ENCODE assay signal across 14 cellular contexts in the genomic region with DNA sequence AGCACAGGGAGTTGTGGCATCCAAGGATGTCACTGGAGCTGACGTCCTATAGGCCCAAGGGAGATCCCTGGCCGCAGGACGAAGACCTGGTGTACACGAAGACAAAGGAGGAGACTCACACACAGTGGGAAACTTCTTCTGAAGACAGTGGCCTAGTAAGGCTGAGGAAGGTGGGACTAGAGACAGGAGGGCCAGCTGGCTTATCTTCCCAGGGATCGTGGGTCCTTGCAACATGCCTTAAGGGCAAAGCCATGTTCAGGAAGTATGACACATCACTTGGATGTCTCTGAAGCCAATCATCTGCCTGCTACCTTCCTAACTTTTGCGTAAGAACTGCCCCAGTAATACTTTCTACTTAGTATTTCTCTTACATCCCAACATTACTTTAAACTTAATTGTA. TPM values are rescaled to one million over a fixed set of nuclear protein-coding genes. Genes with fewer than 3 reads are reported as not detected.
DNase-seq lines count a peak whose midpoint lies in the region; ATAC-seq, FAIRE-seq and TF ChIP-seq lines count a peak whose summit lies in the region.
"Had no signal": no experiment of that assay in that cellular context is flagged by ENCODE, and none has a peak within 500 bp of the region (broad histone marks: within the 10 kb centered on the region; RNA-seq: fewer than 3 reads in every experiment).

No MANE protein-coding gene starts in this region.

- H3K9me3 ChIP-seq in endothelial cell of umbilical vein (replicated peaks; ENCODE audit: control insufficient read depth, insufficient read depth, low read length): no peaks in the 10 kb centered on the region
- H3K9me3 ChIP-seq: esophagus squamous epithelium, left lung, pancreas had no signal

- DNase-seq in activated CD8-positive, alpha-beta memory T cell treated with anti-CD3 and anti-CD28 coated beads, Interleukin-2, amount 50 U/mL, for 48 hours: peak; percentile 32
- DNase-seq in activated CD8-positive, alpha-beta memory T cell treated with anti-CD3 and anti-CD28 coated beads, Interleukin-2, amount 10 ng/mL, durations not matched to agents 7 days and 5 days: no peak
- DNase-seq in endothelial cell of umbilical vein (ENCODE audit: low read depth, low spot score): peak; percentile 68
- DNase-seq in stromal cell of bone marrow (ENCODE audit: low read depth): peak; percentile 26
- DNase-seq in NK-92 (lab: John Stamatoyannopoulos, UW; ENCODE audit: unreplicated experiment): no peak
- no peak for DNase-seq in stimulated activated naive CD4-positive, alpha-beta T cell (lab: John Stamatoyannopoulos, UW)
- DNase-seq: aorta; esophagus squamous epithelium; left lung; pancreas; stimulated activated CD4-positive, alpha-beta T cell treated with anti-CD3 and anti-CD28 coated beads, Interleukin-4, amount 100 ng/mL, for 1 hour had no signal

- no peaks in the 10 kb centered on the region for H3K4me1 Mint-ChIP-seq in activated CD8-positive, alpha-beta memory T cell treated with anti-CD3 and anti-CD28 coated beads, Interleukin-2, amount 10 ng/mL, durations not matched to agents 7 days and 5 days

- no peak overlapping the region for H3K4me3 Mint-ChIP-seq in activated CD8-positive, alpha-beta memory T cell treated with anti-CD3 and anti-CD28 coated beads, Interleukin-2, amount 10 ng/mL, durations not matched to agents 7 days and 5 days

- H3K27me3 ChIP-seq in endothelial cell of umbilical vein (ENCODE audit: control insufficient read depth in 2 of 2, insufficient read depth in 2 of 2, low read length in 2 of 2): no peaks in the 10 kb centered on the region
- H3K27me3 ChIP-seq: esophagus squamous epithelium, left lung, pancreas had no signal

- FAIRE-seq in endothelial cell of umbilical vein (lab: Jason Lieb, UNC): peak; percentile 85
- FAIRE-seq: pancreas had no signal

- TF ChIP-seq POLR2A in endothelial cell of umbilical vein (IDR thresholded peaks at IDR 0.05; ENCODE audit: low read depth, low read length): no peak

- no peak overlapping the region for H3K4me2 ChIP-seq in endothelial cell of umbilical vein (ENCODE audit: insufficient read depth, low read length)

- no peaks in the 10 kb centered on the region for H3K79me2 ChIP-seq in endothelial cell of umbilical vein (ENCODE audit: control insufficient read depth, insufficient read depth, low read length)

- H3K27ac Mint-ChIP-seq in activated CD8-positive, alpha-beta memory T cell treated with anti-CD3 and anti-CD28 coated beads, Interleukin-2, amount 10 ng/mL, durations not matched to agents 7 days and 5 days: no peak overlapping the region

- no peak overlapping the region for H3K27ac ChIP-seq in endothelial cell of umbilical vein (ENCODE audit: insufficient read depth, low read depth, low read length)
- H3K27ac ChIP-seq: esophagus squamous epithelium, left lung, pancreas had no signal

- H2AFZ ChIP-seq in endothelial cell of umbilical vein (ENCODE audit: low read depth, low read length): no peak overlapping the region

- no peak for ATAC-seq in activated CD8-positive, alpha-beta memory T cell treated with anti-CD3 and anti-CD28 coated beads, Interleukin-2, amount 10 ng/mL, durations not matched to agents 7 days and 5 days
- ATAC-seq in GM21515 (IDR thresholded peaks at IDR 0.05; ENCODE audit: unreplicated experiment): no peak
- ATAC-seq: left lung, pancreas had no signal

- H3K9me3 Mint-ChIP-seq in activated CD8-positive, alpha-beta memory T cell treated with anti-CD3 and anti-CD28 coated beads, Interleukin-2, amount 10 ng/mL, durations not matched to agents 7 days and 5 days (ENCODE audit: low read depth): no peaks in the 10 kb centered on the region

- no peaks in the 10 kb centered on the region for H3K36me3 ChIP-seq in endothelial cell of umbilical vein (ENCODE audit: control insufficient read depth in 2 of 2, extremely low read depth in 1 of 2, insufficient read depth in 2 of 2, low read length in 2 of 2)
- H3K36me3 ChIP-seq: esophagus squamous epithelium, left lung, pancreas had no signal

- H3K9ac ChIP-seq in endothelial cell of umbilical vein (replicated peaks; ENCODE audit: extremely low read depth, insufficient read depth, low read length): no peak overlapping the region

- intact Hi-C loops in endothelial cell of umbilical vein (cut with micrococcal nuclease): no loop called here

- no peak overlapping the region for H3K4me3 ChIP-seq in endothelial cell of umbilical vein (replicated peaks in 1 of 3; ENCODE audit: insufficient read depth in 1 of 3, low read depth in 1 of 3, low read length in 3 of 3)
- H3K4me3 ChIP-seq: esophagus squamous epithelium, left lung, pancreas had no signal

- peaks cover 4% of the 10 kb centered on the region for H3K27me3 Mint-ChIP-seq in activated CD8-positive, alpha-beta memory T cell treated with anti-CD3 and anti-CD28 coated beads, Interleukin-2, amount 10 ng/mL, durations not matched to agents 7 days and 5 days

- H4K20me1 ChIP-seq in endothelial cell of umbilical vein (replicated peaks; ENCODE audit: control insufficient read depth, extremely low read depth, insufficient read depth, low read length): no peaks in the 10 kb centered on the region

- H3K36me3 Mint-ChIP-seq in activated CD8-positive, alpha-beta memory T cell treated with anti-CD3 and anti-CD28 coated beads, Interleukin-2, amount 10 ng/mL, durations not matched to agents 7 days and 5 days: no peaks in the 10 kb centered on the region

- H3K9me1 ChIP-seq in endothelial cell of umbilical vein (replicated peaks; ENCODE audit: control insufficient read depth, extremely low read depth, insufficient read depth, low read length): no peaks in the 10 kb centered on the region

- CTCF ChIA-PET in activated CD8-positive, alpha-beta memory T cell treated with anti-CD3 and anti-CD28 coated beads, Interleukin-2, amount 10 ng/mL, durations not matched to agents 7 days and 5 days (lab: Charles Lee): no interaction called here
- CTCF ChIA-PET in endothelial cell of umbilical vein (lab: Charles Lee): interaction anchor here (0.7 to 2.3 kb wide), 4 partner anchors 14 to 350 kb away, joined by 3 to 18 read pairs (median 6); no protein-coding TSS in a partner anchor

- dilution Hi-C loops in endothelial cell of umbilical vein (cut with MboI; ENCODE audit: extremely low pct_ligation_motif_present, low sequenced_read_pairs): no loop called here

- POLR2A ChIA-PET in endothelial cell of umbilical vein (lab: Charles Lee): no interaction called here

- no peak for TF ChIP-seq CTCF in endothelial cell of umbilical vein (IDR thresholded peaks at IDR 0.05; ENCODE audit: extremely low read depth in 1 of 2, insufficient read depth in 1 of 2, low read depth in 1 of 2, low read length in 2 of 2)

- peaks cover 25% of the 10 kb centered on the region for H3K4me1 ChIP-seq in endothelial cell of umbilical vein (ENCODE audit: control insufficient read depth, extremely low read depth, insufficient read depth, low read length)
- H3K4me1 ChIP-seq: left lung, pancreas had no signal

- no TSS peak for BruUV-seq in endothelial cell of umbilical vein (replicated peaks; lab: Mats Ljungman, UMichigan)

TF ChIP-seq in endothelial cell of umbilical vein, 7 proteins besides CTCF, POLR2A, EP300 and RAD21:
- TF ChIP-seq GATA2 (IDR thresholded peaks at IDR 0.05; ENCODE audit: insufficient read depth, insufficient read length, low read depth, low read length) (peak; percentile 76), FOS (IDR thresholded peaks at IDR 0.05; ENCODE audit: borderline replicate concordance, insufficient read depth, low read length) (peak; percentile 36), POLR2AphosphoS5 (IDR thresholded peaks at IDR 0.05; ENCODE audit: insufficient read depth, low read depth, low read length) (no peak), JUN (IDR thresholded peaks at IDR 0.05; ENCODE audit: borderline replicate concordance, insufficient read depth, insufficient read length, low read depth) (peak; percentile 36), MYC (IDR thresholded peaks at IDR 0.05; ENCODE audit: low read depth, low read length) (no peak), EZH2 (IDR thresholded peaks at IDR 0.05; ENCODE audit: borderline replicate concordance, low read depth, low read length, severe bottlenecking) (no peak)
- TF ChIP-seq, protein P1, sequence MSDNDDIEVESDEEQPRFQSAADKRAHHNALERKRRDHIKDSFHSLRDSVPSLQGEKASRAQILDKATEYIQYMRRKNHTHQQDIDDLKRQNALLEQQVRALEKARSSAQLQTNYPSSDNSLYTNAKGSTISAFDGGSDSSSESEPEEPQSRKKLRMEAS (IDR thresholded peaks at IDR 0.05; ENCODE audit: insufficient read depth, insufficient read length): no peak

RNA-seq across cellular contexts. Expression of gene NOX5, which starts 30.4 kb away (rescaled TPM):
- total RNA-seq in activated CD8-positive, alpha-beta memory T cell treated with anti-CD3 and anti-CD28 coated beads, Interleukin-2, amount 10 ng/mL, durations not matched to agents 7 days and 5 days: under 1 TPM in 1 of 2 experiments, not detected in 1; 0.06 TPM
- 0.60 TPM for polyA plus RNA-seq in PFSK-1 (2012; ENCODE audit: insufficient read length, low read depth)
- 0.07 TPM in 1 of 2 replicates, not detected in the other for total RNA-seq in endothelial cell of umbilical vein
- 0.08 and 0.14 TPM in 2 replicates for polyA plus RNA-seq in endothelial cell of umbilical vein
- polyA plus RNA-seq in endothelial cell of umbilical vein (2011; cell fraction: cytosol; rRNA removed): 0.03 and 0.06 TPM in 2 replicates
- polyA plus RNA-seq in endothelial cell of umbilical vein (2011; cell fraction: nucleus; rRNA removed): 0.33 and 0.53 TPM in 2 replicates
- polyA plus RNA-seq in endothelial cell of umbilical vein (2012): 0.09 and 0.12 TPM in 2 replicates
- 0.06 and 0.39 TPM in 2 replicates for polyA minus RNA-seq in endothelial cell of umbilical vein
- 0.61 TPM for polyA minus RNA-seq in endothelial cell of umbilical vein (2011; cell fraction: cytosol; rRNA and poly(A)+ RNA removed)
- 0.10 and 0.19 TPM in 2 replicates for polyA minus RNA-seq in endothelial cell of umbilical vein (2011; cell fraction: nucleus; rRNA and poly(A)+ RNA removed)
- total RNA-seq: temporal lobe had no signal

Comparison
In these comparisons a context has a peak if more than half of its experiments do, and no peak if none do; other contexts are left out.
1. DNase-seq: peak in activated CD8-positive, alpha-beta memory T cell treated with anti-CD3 and anti-CD28 coated beads, Interleukin-2, amount 50 U/mL, for 48 hours (single experiment), endothelial cell of umbilical vein (single experiment) and stromal cell of bone marrow (single experiment); none in activated CD8-positive, alpha-beta memory T cell treated with anti-CD3 and anti-CD28 coated beads, Interleukin-2, amount 10 ng/mL, durations not matched to agents 7 days and 5 days (single experiment), NK-92 (single experiment) and stimulated activated naive CD4-positive, alpha-beta T cell (0 of 6).